18 cellular contexts compared by ENCODE assay signal in the genomic region with DNA sequence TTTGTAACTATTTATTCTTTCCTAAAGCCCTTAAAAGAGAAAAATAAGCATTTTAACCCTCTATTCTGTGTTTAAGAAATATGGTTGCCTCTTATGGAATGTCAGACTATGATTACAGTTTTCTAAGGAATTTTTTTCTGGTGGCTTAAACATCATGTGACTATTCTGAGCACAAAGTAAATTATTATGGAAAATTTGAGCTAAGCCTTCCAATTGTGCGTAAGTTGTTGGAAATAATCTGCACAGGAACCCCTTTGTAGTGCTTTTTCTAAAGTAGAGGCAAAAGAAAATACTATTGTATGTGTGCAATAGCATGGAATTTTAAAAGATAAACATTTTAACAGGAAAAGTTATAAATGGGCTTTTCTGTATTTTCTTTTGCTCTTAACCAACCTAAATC.
A peak's percentile ranks its signal among the peaks of the same experiment; 100 is the strongest.
DNase-seq lines count a peak whose midpoint lies in the region; ATAC-seq, FAIRE-seq and TF ChIP-seq lines count a peak whose summit lies in the region.
"Had no signal": no experiment of that assay in that cellular context is flagged by ENCODE, and none has a peak within 500 bp of the region (broad histone marks: within the 10 kb centered on the region; RNA-seq: fewer than 3 reads in every experiment).

No MANE protein-coding gene starts in this region.

- H3K4me2 ChIP-seq in endothelial cell of umbilical vein (ENCODE audit: insufficient read depth, low read length) = no peak overlapping the region

- CTCF ChIA-PET in endothelial cell of umbilical vein (lab: Charles Lee) = no interaction called here

- in situ Hi-C loops in SK-MEL-5 (cut with HindIII; ENCODE audit: low pct_unique_long_range_greater_than_20kb, low sequenced_read_pairs) = no loop called here
- in situ Hi-C loops in transverse colon (cut with MboI; ENCODE audit: low pct_ligation_motif_present in 1 of 4, low pct_unique_long_range_greater_than_20kb in 1 of 4, low sequenced_read_pairs in 3 of 4) = no loop called here

- no peak for TF ChIP-seq EP300 in transverse colon (IDR thresholded peaks at IDR 0.05; ENCODE audit: low read depth)

- H3K4me3 ChIP-seq in endothelial cell of umbilical vein (replicated peaks in 1 of 3; ENCODE audit: insufficient read depth in 1 of 3, low read depth in 1 of 3, low read length in 3 of 3) = no peak overlapping the region
- no peak overlapping the region for H3K4me3 ChIP-seq in pancreas
- no peak overlapping the region for H3K4me3 ChIP-seq in transverse colon
- H3K4me3 ChIP-seq: HAP-1 had no signal

- 87 to 89% methylated on average over 1 of the region's 1 CpG for WGBS in pancreas, 2 donors
- WGBS in transverse colon (ENCODE audit: low coverage in 1 of 2), 2 donors = 55 to 73% methylated on average over 1 of the region's 1 CpG

- H3K9me3 ChIP-seq in endothelial cell of umbilical vein (replicated peaks; ENCODE audit: control insufficient read depth, insufficient read depth, low read length) (no peaks in the 10 kb centered on the region), pancreas (no peaks in the 10 kb centered on the region), transverse colon (no peaks in the 10 kb centered on the region)
- H3K9me3 ChIP-seq: Caco-2, HAP-1 had no signal

- dilution Hi-C loops in endothelial cell of umbilical vein (cut with MboI; ENCODE audit: extremely low pct_ligation_motif_present, low sequenced_read_pairs) = no loop called here

- DNase-seq in SK-MEL-5 (ENCODE audit: low read depth, low spot score) (peak; percentile 30), endothelial cell of umbilical vein (ENCODE audit: low read depth, low spot score) (peak; percentile 48), pancreas (no peak), transverse colon (no peak), HTR-8/SVneo (ENCODE audit: insufficient read length, low spot score) (no peak), left cardiac atrium (no peak)
- DNase-seq: C1 segment of cervical spinal cord; Caco-2; CD4-positive, alpha-beta memory T cell; DMS153; DND-41; GOT3; HFFc6 had no signal

- no peaks in the 10 kb centered on the region for H3K4me1 ChIP-seq in endothelial cell of umbilical vein (ENCODE audit: control insufficient read depth, extremely low read depth, insufficient read depth, low read length)
- peaks cover 0 to 5% (median 0%) of the 10 kb centered on the region in 3 donors for H3K4me1 ChIP-seq in pancreas
- H3K4me1 ChIP-seq in transverse colon = peaks cover 0 to 7% (median 0%) of the 10 kb centered on the region in 4 donors
- H3K4me1 ChIP-seq: Caco-2 had no signal

- no peaks in the 10 kb centered on the region for H3K9me1 ChIP-seq in endothelial cell of umbilical vein (replicated peaks; ENCODE audit: control insufficient read depth, extremely low read depth, insufficient read depth, low read length)

- H3K27ac ChIP-seq in endothelial cell of umbilical vein (ENCODE audit: insufficient read depth, low read depth, low read length) (no peak overlapping the region), pancreas (no peak overlapping the region), transverse colon (no peak overlapping the region)

- no peak for FAIRE-seq in endothelial cell of umbilical vein (lab: Jason Lieb, UNC)
- FAIRE-seq in pancreas (lab: Jason Lieb, UNC) = peak; percentile 9
- no peak for FAIRE-seq in HTR-8/SVneo (lab: Jason Lieb, UNC)
- FAIRE-seq: G401.6, GM12892, H54 had no signal

- BruUV-seq in endothelial cell of umbilical vein (replicated peaks; lab: Mats Ljungman, UMichigan) = no TSS peak

- ATAC-seq in pancreas = no peak
- ATAC-seq in left cardiac atrium = no peak
- no peak for ATAC-seq in HG02973 (IDR thresholded peaks at IDR 0.05; ENCODE audit: unreplicated experiment)

- H3K79me2 ChIP-seq in endothelial cell of umbilical vein (ENCODE audit: control insufficient read depth, insufficient read depth, low read length) = no peaks in the 10 kb centered on the region

- H3K27me3 ChIP-seq in endothelial cell of umbilical vein (ENCODE audit: control insufficient read depth in 2 of 2, insufficient read depth in 2 of 2, low read length in 2 of 2) = no peaks in the 10 kb centered on the region
- H3K27me3 ChIP-seq in pancreas = no peaks in the 10 kb centered on the region
- no peaks in the 10 kb centered on the region for H3K27me3 ChIP-seq in transverse colon

- POLR2A ChIA-PET in endothelial cell of umbilical vein (lab: Charles Lee) = no interaction called here

- intact Hi-C loops in endothelial cell of umbilical vein (cut with micrococcal nuclease) (loop anchor here (10.0 kb wide), 1 partner anchor 261 kb away; no protein-coding TSS in a partner anchor), pancreas (cut with DNase I) (no loop called here), transverse colon (cut with DNase I; ENCODE audit: low total_unique reads) (no loop called here), left cardiac atrium (cut with DNase I) (no loop called here)

- H4K20me1 ChIP-seq in endothelial cell of umbilical vein (replicated peaks; ENCODE audit: control insufficient read depth, extremely low read depth, insufficient read depth, low read length) = no peaks in the 10 kb centered on the region

- TF ChIP-seq CTCF in endothelial cell of umbilical vein (IDR thresholded peaks at IDR 0.05; ENCODE audit: extremely low read depth in 1 of 2, insufficient read depth in 1 of 2, low read depth in 1 of 2, low read length in 2 of 2) = no peak
- TF ChIP-seq CTCF in pancreas (IDR thresholded peaks at IDR 0.05) = no peak
- no peak for TF ChIP-seq CTCF in transverse colon (IDR thresholded peaks at IDR 0.05)

- H2AFZ ChIP-seq in endothelial cell of umbilical vein (ENCODE audit: low read depth, low read length) = no peak overlapping the region

- H3K36me3 ChIP-seq in endothelial cell of umbilical vein (ENCODE audit: control insufficient read depth in 2 of 2, extremely low read depth in 1 of 2, insufficient read depth in 2 of 2, low read length in 2 of 2) (no peaks in the 10 kb centered on the region), pancreas (peaks cover 0 to 18% (median 6%) of the 10 kb centered on the region in 3 donors), transverse colon (no peaks in the 10 kb centered on the region)
- H3K36me3 ChIP-seq: HAP-1 had no signal

- no peak overlapping the region for H3K9ac ChIP-seq in endothelial cell of umbilical vein (replicated peaks; ENCODE audit: extremely low read depth, insufficient read depth, low read length)

- no peak for TF ChIP-seq POLR2A in endothelial cell of umbilical vein (IDR thresholded peaks at IDR 0.05; ENCODE audit: low read depth, low read length)
- no peak for TF ChIP-seq POLR2A in transverse colon (IDR thresholded peaks at IDR 0.05)

TF ChIP-seq in endothelial cell of umbilical vein, 7 proteins besides CTCF, POLR2A, EP300 and RAD21:
- TF ChIP-seq, protein P1, sequence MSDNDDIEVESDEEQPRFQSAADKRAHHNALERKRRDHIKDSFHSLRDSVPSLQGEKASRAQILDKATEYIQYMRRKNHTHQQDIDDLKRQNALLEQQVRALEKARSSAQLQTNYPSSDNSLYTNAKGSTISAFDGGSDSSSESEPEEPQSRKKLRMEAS (IDR thresholded peaks at IDR 0.05; ENCODE audit: insufficient read depth, insufficient read length) = no peak
- no peak for TF ChIP-seq EZH2 (IDR thresholded peaks at IDR 0.05; ENCODE audit: borderline replicate concordance, low read depth, low read length, severe bottlenecking)
- TF ChIP-seq GATA2 (IDR thresholded peaks at IDR 0.05; ENCODE audit: insufficient read depth, insufficient read length, low read depth, low read length) = no peak
- TF ChIP-seq JUN (IDR thresholded peaks at IDR 0.05; ENCODE audit: borderline replicate concordance, insufficient read depth, insufficient read length, low read depth) = no peak
- TF ChIP-seq FOS (IDR thresholded peaks at IDR 0.05; ENCODE audit: borderline replicate concordance, insufficient read depth, low read length) = no peak
- TF ChIP-seq MYC (IDR thresholded peaks at IDR 0.05; ENCODE audit: low read depth, low read length) = no peak
- no peak for TF ChIP-seq POLR2AphosphoS5 (IDR thresholded peaks at IDR 0.05; ENCODE audit: insufficient read depth, low read depth, low read length)

Comparison
In these comparisons a context has a peak if more than half of its experiments do, and no peak if none do; other contexts are left out.
1. DNase-seq: peak in SK-MEL-5 (single experiment) and endothelial cell of umbilical vein (single experiment); none in pancreas (0 of 6), transverse colon (single experiment), HTR-8/SVneo (single experiment) and left cardiac atrium (single experiment).